1 cellular context compared by ENCODE assay signal in genomic region chr12:32021346-32021773, GRCh38.
TF ChIP-seq lines count a peak whose summit lies in the region.

No MANE protein-coding gene starts in this region.

TF ChIP-seq in K562, 482 proteins besides CTCF, POLR2A, EP300 and RAD21 (continued from another document):
- no peak for TF ChIP-seq TRIM25 (IDR thresholded peaks at IDR 0.05; ENCODE audit: borderline replicate concordance)
- TF ChIP-seq ZNF57 (CRISPR knock-in tag; IDR thresholded peaks at IDR 0.05), result peak; percentile 91
- no peak for TF ChIP-seq U2AF2 (optimal IDR thresholded peaks at IDR 0.05; ENCODE audit: low read depth, low read length)
- no peak for TF ChIP-seq SIN3A (IDR thresholded peaks at IDR 0.05; ENCODE audit: borderline replicate concordance in 2 of 2, control insufficient read depth in 1 of 2, low read depth in 2 of 2, low read length in 2 of 2)
- TF ChIP-seq BRF2 (IDR thresholded peaks at IDR 0.05; ENCODE audit: borderline replicate concordance, insufficient read depth, insufficient read length), result no peak
- peak; percentile 100 for TF ChIP-seq DMBX1 (CRISPR knock-in tag; IDR thresholded peaks at IDR 0.05; ENCODE audit: borderline replicate concordance)
- TF ChIP-seq EWSR1 (IDR thresholded peaks at IDR 0.05; ENCODE audit: borderline replicate concordance, low read depth, partially characterized antibody), result no peak
- TF ChIP-seq NCOA4 (IDR thresholded peaks at IDR 0.05; ENCODE audit: partially characterized antibody), result no peak
- TF ChIP-seq PHF20 (IDR thresholded peaks at IDR 0.05; ENCODE audit: partially characterized antibody), result no peak
- TF ChIP-seq ZSCAN29 (IDR thresholded peaks at IDR 0.05), result no peak
- peak; percentile 67 for TF ChIP-seq DEAF1 (CRISPR knock-in tag; IDR thresholded peaks at IDR 0.05)
- peak; percentile 38 for TF ChIP-seq VEZF1 (CRISPR knock-in tag; IDR thresholded peaks at IDR 0.05)
- TF ChIP-seq MTA1 (IDR thresholded peaks at IDR 0.05; ENCODE audit: borderline replicate concordance), result peak; percentile 67
- no peak for TF ChIP-seq CBFB (CRISPR knock-in tag; IDR thresholded peaks at IDR 0.05)
TF ChIP-seq in K562: peak in this region for 172.
